In the genomic region with DNA sequence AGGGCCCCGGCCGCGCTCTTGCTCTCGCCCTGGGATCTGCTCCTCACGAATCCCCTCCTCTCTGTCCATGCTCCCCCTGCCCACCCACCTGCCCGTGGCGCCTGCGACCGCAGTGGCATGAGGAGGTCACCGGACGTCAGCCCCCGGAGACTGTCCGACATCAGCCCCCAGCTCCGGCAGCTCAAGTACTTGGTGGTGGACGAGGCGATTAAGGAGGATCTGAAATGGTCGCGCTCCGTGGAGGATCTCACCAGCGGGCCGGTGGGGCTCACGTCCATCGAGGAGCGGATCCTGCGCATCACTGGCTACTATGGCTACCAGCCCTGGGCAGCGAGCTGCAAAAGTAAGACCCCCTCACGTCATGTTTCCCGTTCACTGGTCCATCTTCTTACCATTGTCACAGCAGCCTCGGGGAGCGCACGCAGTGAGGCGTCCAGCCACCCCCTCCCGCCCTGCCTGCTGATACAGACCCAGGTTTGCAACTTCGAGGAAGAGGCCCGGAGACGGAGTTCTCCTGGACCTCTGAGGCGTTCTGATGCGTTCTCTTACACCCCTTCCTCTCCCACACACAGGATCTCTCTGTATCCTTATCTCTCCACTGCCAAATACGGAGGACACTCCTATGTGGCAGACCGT, we compare ENCODE assay signal across 13 cellular contexts. TPM values are rescaled to one million over a fixed set of nuclear protein-coding genes. Genes with fewer than 3 reads are reported as not detected.
A peak's percentile ranks its signal among the peaks of the same experiment; 100 is the strongest.
DNase-seq lines count a peak whose midpoint lies in the region; ATAC-seq, FAIRE-seq and TF ChIP-seq lines count a peak whose summit lies in the region.
"Had no signal": no experiment of that assay in that cellular context is flagged by ENCODE, and none has a peak within 500 bp of the region (broad histone marks: within the 10 kb centered on the region; RNA-seq: fewer than 3 reads in every experiment).

No MANE protein-coding gene starts in this region.

- H3K9me3 ChIP-seq in keratinocyte (ENCODE audit: control insufficient read depth, low read depth, low read length) (no peaks in the 10 kb centered on the region), A673 (ENCODE audit: low read depth, low read length, poor library complexity, severe bottlenecking) (no peaks in the 10 kb centered on the region)

- peaks cover 31% of the 10 kb centered on the region for H3K79me2 ChIP-seq in keratinocyte (ENCODE audit: control insufficient read depth, insufficient read depth, low read length)

- TF ChIP-seq CTCF in bronchial epithelial cell (IDR thresholded peaks at IDR 0.05; ENCODE audit: insufficient read depth, low read length, severe bottlenecking) (no peak), keratinocyte (optimal IDR thresholded peaks at IDR 0.05 in 1 of 3, IDR thresholded peaks at IDR 0.05 in 1 of 3, conservative IDR thresholded peaks at IDR 0.05 in 1 of 3; ENCODE audit: extremely low read depth in 1 of 3, insufficient read depth in 2 of 3, low read length in 3 of 3) (no peak), A673 (conservative IDR thresholded peaks at IDR 0.05; ENCODE audit: low read depth, low read length) (no peak)

- CTCF ChIA-PET in A673 (lab: Charles Lee), result no interaction called here

- H3K36me3 ChIP-seq in bronchial epithelial cell (ENCODE audit: control insufficient read depth, insufficient read depth, low read length), result no peaks in the 10 kb centered on the region
- no peaks in the 10 kb centered on the region for H3K36me3 ChIP-seq in keratinocyte (ENCODE audit: control insufficient read depth in 2 of 2, extremely low read depth in 1 of 2, insufficient read depth in 2 of 2, low read length in 2 of 2)
- H3K36me3 ChIP-seq in A673 (ENCODE audit: insufficient read depth, low read length, poor library complexity, severe bottlenecking), result no peaks in the 10 kb centered on the region

- H2AFZ ChIP-seq in keratinocyte (ENCODE audit: control insufficient read depth, low read length), result peak overlapping the region; percentile 80

- no peaks in the 10 kb centered on the region for H4K20me1 ChIP-seq in keratinocyte (ENCODE audit: control insufficient read depth, extremely low read depth, insufficient read depth, low read length)

- no peak for FAIRE-seq in bronchial epithelial cell (lab: Jason Lieb, UNC)
- peak; percentile 48 for FAIRE-seq in keratinocyte (lab: Jason Lieb, UNC)
- FAIRE-seq: HTR-8/SVneo had no signal

- H3K4me1 ChIP-seq in keratinocyte (ENCODE audit: control insufficient read depth, extremely low read depth, insufficient read depth, low read length) (peaks cover 29% of the 10 kb centered on the region), A673 (ENCODE audit: insufficient read depth, low read length, poor library complexity, severe bottlenecking) (no peaks in the 10 kb centered on the region)

- H3K27me3 Mint-ChIP-seq in stimulated activated memory B cell treated with anti-CD40 and anti-IgM and Interleukin-4, amounts not matched to agents 10 μg/mL and 1 μg/mL and 100 μg/mL, for 72 hours, result peaks cover 84% of the 10 kb centered on the region

- no peak overlapping the region for H3K4me3 Mint-ChIP-seq in stimulated activated memory B cell treated with anti-CD40 and anti-IgM and Interleukin-4, amounts not matched to agents 10 μg/mL and 1 μg/mL and 100 μg/mL, for 72 hours

- peak; percentile 24 for ATAC-seq in stimulated activated memory B cell treated with anti-CD40 and anti-IgM and Interleukin-4, amounts not matched to agents 10 μg/mL and 1 μg/mL and 100 μg/mL, for 72 hours
- ATAC-seq in HG02870 (IDR thresholded peaks at IDR 0.05; ENCODE audit: unreplicated experiment), result no peak

- peaks cover 9% of the 10 kb centered on the region for H3K9me3 Mint-ChIP-seq in stimulated activated memory B cell treated with anti-CD40 and anti-IgM and Interleukin-4, amounts not matched to agents 10 μg/mL and 1 μg/mL and 100 μg/mL, for 72 hours

- dilution Hi-C loops in keratinocyte (cut with MboI; ENCODE audit: extremely low pct_ligation_motif_present, low sequenced_read_pairs), result no loop called here

- H3K4me3 ChIP-seq in bronchial epithelial cell (ENCODE audit: low read depth, low read length) (peak overlapping the region; percentile 41), keratinocyte (ENCODE audit: control insufficient read depth in 2 of 3, extremely low read depth in 1 of 3, insufficient read depth in 2 of 3, low read depth in 1 of 3, low read length in 3 of 3) (peak overlapping the region; percentile 76 to 88 (median 78)), A673 (ENCODE audit: low read depth, low read length, poor library complexity, severe bottlenecking) (no peak overlapping the region)

- no peaks in the 10 kb centered on the region for H3K9me1 ChIP-seq in keratinocyte (ENCODE audit: control insufficient read depth, extremely low read depth, insufficient read depth, low read length)

- peak overlapping the region; percentile 73 for H3K27ac ChIP-seq in keratinocyte (ENCODE audit: control insufficient read depth, insufficient read depth, low read length)
- no peak overlapping the region for H3K27ac ChIP-seq in A673 (ENCODE audit: low read depth, low read length, poor library complexity, severe bottlenecking)
- H3K27ac ChIP-seq: skin epidermis had no signal

- peak overlapping the region; percentile 95 for H3K4me2 ChIP-seq in keratinocyte (ENCODE audit: control insufficient read depth, extremely low read depth, insufficient read depth, low read depth, low read length)

- H3K9ac ChIP-seq in keratinocyte (ENCODE audit: control insufficient read depth, extremely low read depth, insufficient read depth, low read length), result peak overlapping the region; percentile 83

- H3K36me3 Mint-ChIP-seq in stimulated activated memory B cell treated with anti-CD40 and anti-IgM and Interleukin-4, amounts not matched to agents 10 μg/mL and 1 μg/mL and 100 μg/mL, for 72 hours, result peaks cover 6% of the 10 kb centered on the region

- POLR2A ChIA-PET in A673 (lab: Charles Lee; ENCODE audit: low non-redundant PET), result no interaction called here

- H3K4me1 Mint-ChIP-seq in stimulated activated memory B cell treated with anti-CD40 and anti-IgM and Interleukin-4, amounts not matched to agents 10 μg/mL and 1 μg/mL and 100 μg/mL, for 72 hours, result peaks cover 6% of the 10 kb centered on the region

- no peak overlapping the region for H3K27ac Mint-ChIP-seq in stimulated activated memory B cell treated with anti-CD40 and anti-IgM and Interleukin-4, amounts not matched to agents 10 μg/mL and 1 μg/mL and 100 μg/mL, for 72 hours

- peak; percentile 57 for DNase-seq in NCI-H2227 (lab: John Stamatoyannopoulos, UW; ENCODE audit: unreplicated experiment)
- DNase-seq in bronchial epithelial cell (ENCODE audit: low read depth), result no peak
- DNase-seq in keratinocyte (ENCODE audit: low read depth, low spot score), result no peak
- no peak for DNase-seq in activated naive CD4-positive, alpha-beta T cell treated with Interleukin-2 at 50 U/mL for 16 hours
- DNase-seq in A673 (ENCODE audit: low spot score), result no peak
- no peak for DNase-seq in NCI-H1105 (lab: John Stamatoyannopoulos, UW)
- DNase-seq: mesenchymal stem cell, NCI-H1436 treated with DMSO at 0.1 percent for 48 hours, T-helper 9 cell had no signal

- H3K27me3 ChIP-seq in bronchial epithelial cell (ENCODE audit: control insufficient read depth, insufficient read depth, low read length) (peaks cover 3% of the 10 kb centered on the region), keratinocyte (ENCODE audit: control insufficient read depth, extremely low read depth, insufficient read depth, low read length) (peaks cover 7% of the 10 kb centered on the region), A673 (replicated peaks; ENCODE audit: insufficient read depth, low read depth, low read length, poor library complexity) (peaks cover 65% of the 10 kb centered on the region)

- intact Hi-C loops in A673 (cut with micrococcal nuclease; ENCODE audit: unreplicated experiment), result no loop called here

- BruUV-seq in A673 (replicated peaks; lab: Mats Ljungman, UMichigan), result no TSS peak

RNA-seq across cellular contexts. Expression of gene SLC35F3, which starts 1.1 kb away (rescaled TPM):
- total RNA-seq in bronchial epithelial cell, result 0.13 and 0.79 TPM in 2 replicates
- polyA plus RNA-seq in keratinocyte, result 11.7 to 13.8 TPM (median 11.9 TPM) in 3 replicates
- polyA plus RNA-seq in keratinocyte (2011; ENCODE audit: low read depth), result 1.5 TPM
- 10.8 and 12.9 TPM in 2 replicates for polyA plus RNA-seq in keratinocyte (2011; cell fraction: cytosol; rRNA removed)
- polyA plus RNA-seq in keratinocyte (2011; cell fraction: nucleus; rRNA removed), result 15.0 and 17.4 TPM in 2 replicates
- polyA plus RNA-seq in keratinocyte (2012; ENCODE audit: low replicate concordance), result 4.0 and 10.0 TPM in 2 replicates
- 10.3 to 15.8 TPM (median 12.0 TPM) in 3 replicates for polyA minus RNA-seq in keratinocyte
- polyA minus RNA-seq in keratinocyte (2011; cell fraction: cytosol; rRNA and poly(A)+ RNA removed), result 14.4 TPM
- polyA minus RNA-seq in keratinocyte (2011; cell fraction: nucleus; rRNA and poly(A)+ RNA removed), result 12.5 and 19.5 TPM in 2 replicates
- total RNA-seq in A673 (2021), result 20.5 and 22.7 TPM in 2 replicates

Comparison
In these comparisons a context has a peak if more than half of its experiments do, and no peak if none do; other contexts are left out.
1. RNA of gene SLC35F3, which starts 1.1 kb away (total RNA-seq): 20.5 to 22.7 TPM in A673; 0.13 to 0.79 TPM in bronchial epithelial cell; every median in the first group is over 10 times any median in the second.